ENCODE assay signal across 8 cellular contexts in genomic region chr1:91402023-91402422, GRCh38. TPM values are rescaled to one million over a fixed set of nuclear protein-coding genes. Genes with fewer than 3 reads are reported as not detected.
DNase-seq lines count a peak whose midpoint lies in the region; ATAC-seq, FAIRE-seq and TF ChIP-seq lines count a peak whose summit lies in the region.

No MANE protein-coding gene starts in this region.

- ATAC-seq in heart right ventricle: no peak
- ATAC-seq in left cardiac atrium: no peak
- ATAC-seq in GM18858 (IDR thresholded peaks at IDR 0.05; ENCODE audit: unreplicated experiment): no peak
- no peak for ATAC-seq in GM19452 (IDR thresholded peaks at IDR 0.05; ENCODE audit: unreplicated experiment)

- no peaks in the 10 kb centered on the region for H3K79me2 ChIP-seq in smooth muscle cell (ENCODE audit: low read depth)

- peaks cover 4% of the 10 kb centered on the region for H3F3A ChIP-seq in smooth muscle cell (ENCODE audit: low read depth)

- H3K4me1 ChIP-seq in heart right ventricle (peaks cover 0 to 20% (median 13%) of the 10 kb centered on the region in 9 donors), smooth muscle cell (ENCODE audit: low read depth) (peaks cover 6% of the 10 kb centered on the region)

- 39 to 47% methylated on average over 3 of the region's 3 CpGs for WGBS in heart right ventricle, 2 donors
- 82% methylated on average over 3 of the region's 3 CpGs for WGBS in smooth muscle cell (ENCODE audit: low lambda C conversion rate)

- H3K27me3 ChIP-seq in heart right ventricle (peaks cover 0 to 36% (median 0%) of the 10 kb centered on the region in 7 donors), smooth muscle cell (ENCODE audit: low read depth) (no peaks in the 10 kb centered on the region)

- H3K9ac ChIP-seq in smooth muscle cell (ENCODE audit: low read depth): no peak overlapping the region

- no peaks in the 10 kb centered on the region for H3K9me3 ChIP-seq in heart right ventricle
- no peaks in the 10 kb centered on the region for H3K9me3 ChIP-seq in smooth muscle cell (replicated peaks; ENCODE audit: low read depth)

- H3K4me2 ChIP-seq in smooth muscle cell: no peak overlapping the region

- TF ChIP-seq CTCF in heart right ventricle (IDR thresholded peaks at IDR 0.05): peak; percentile 14 to 67 (median 51)
- TF ChIP-seq CTCF in smooth muscle cell (IDR thresholded peaks at IDR 0.05; ENCODE audit: borderline replicate concordance, insufficient read depth, poor library complexity, severe bottlenecking): peak; percentile 32

- intact Hi-C loops in heart right ventricle (cut with DNase I): loop anchor here in 7 of 10 donors (5.0 to 10.0 kb wide), 3 partner anchors 100 to 120 kb away; partner anchors contain the start of gene CDC7 (in 4 of the 7)
- intact Hi-C loops in left cardiac atrium (cut with DNase I): loop anchor here in 1 of 2 donors (5.0 kb wide), 1 partner anchor 235 kb away; no protein-coding TSS in a partner anchor

- H3K36me3 ChIP-seq in heart right ventricle (no peaks in the 10 kb centered on the region), smooth muscle cell (ENCODE audit: low read depth) (no peaks in the 10 kb centered on the region)

- no peak overlapping the region for H2AFZ ChIP-seq in smooth muscle cell (ENCODE audit: low read depth)

- H4K20me1 ChIP-seq in smooth muscle cell (ENCODE audit: low read depth): no peaks in the 10 kb centered on the region

- H3K27ac ChIP-seq in heart right ventricle (peak overlapping the region in 1 of 10 donors; percentile 1), smooth muscle cell (ENCODE audit: low read depth) (no peak overlapping the region)

- no peak for DNase-seq in heart right ventricle
- no peak for DNase-seq in left cardiac atrium
- DNase-seq in NCI-H446 (lab: John Stamatoyannopoulos, UW): peak; percentile 29 to 55
- no peak for DNase-seq in smooth muscle cell (lab: John Stamatoyannopoulos, UW; ENCODE audit: unreplicated experiment)
- no peak for DNase-seq in activated gamma-delta T cell treated with Interleukin-2 at 50 U/mL for 16 hours

- H3K4me3 ChIP-seq in heart right ventricle: no peak overlapping the region
- no peak overlapping the region for H3K4me3 ChIP-seq in smooth muscle cell

- FAIRE-seq in endometrium (lab: Jason Lieb, UNC): peak; percentile 97

RNA-seq across cellular contexts. Expression of gene HFM1, which starts 2.6 kb away (rescaled TPM):
- total RNA-seq in heart right ventricle: 1 to 10 TPM; 1.2 to 4.3 (median 2.9) TPM
- 1 to 10 TPM in 1 of 2 donors, under 1 TPM in 1; 0.17 to 7.8 TPM for polyA plus RNA-seq in heart right ventricle
- 1 to 10 TPM; 1.6 to 3.5 TPM for total RNA-seq in left cardiac atrium
- 0.31 and 0.94 TPM in 2 replicates for total RNA-seq in smooth muscle cell
- 0.38 and 1.0 TPM in 2 replicates for polyA plus RNA-seq in smooth muscle cell

Comparison
In these comparisons a context has a peak if more than half of its experiments do, and no peak if none do; other contexts are left out.
1. DNase-seq: peak in NCI-H446 (2 of 2); none in heart right ventricle (0 of 2), left cardiac atrium (single experiment), smooth muscle cell (single experiment) and activated gamma-delta T cell treated with Interleukin-2 at 50 U/mL for 16 hours (single experiment).